ENCODE assay signal across 23 cellular contexts in genomic region chr6:125587624-125588023, GRCh38.
"Had no signal": no experiment of that assay in that cellular context is flagged by ENCODE, and none has a peak within 500 bp of the region (broad histone marks: within the 10 kb centered on the region; RNA-seq: fewer than 3 reads in every experiment).

No MANE protein-coding gene starts in this region.

- DNase-seq: activated CD4-positive, alpha-beta T cell treated with anti-CD3 and anti-CD28 coated beads for 4 hours; activated CD4-positive, alpha-beta T cell treated with anti-CD3 and anti-CD28 coated beads, Interleukin-2, amount 50 U/mL, for 48 hours; activated CD4-positive, CD25-positive, alpha-beta regulatory T cell; activated CD8-positive, alpha-beta memory T cell treated with anti-CD3 and anti-CD28 coated beads, Interleukin-2, amount 50 U/mL, for 48 hours; activated naive CD4-positive, alpha-beta T cell treated with anti-CD3 and anti-CD28 coated beads for 36 hours; activated naive CD8-positive, alpha-beta T cell treated with anti-CD3 and anti-CD28 coated beads, Interleukin-2, amount 10 ng/mL, durations not matched to agents 7 days and 5 days; activated T-cell treated with anti-CD3 and anti-CD28 coated beads, Interleukin-2, amount 50 U/mL, for 48 hours; amniotic stem cell; effector CD8-positive, alpha-beta T cell; kidney; left lung; natural killer cell; ovary; spleen; stimulated activated CD4-positive, alpha-beta T cell treated with anti-CD3 and anti-CD28 coated beads, Interleukin-4, amount 100 ng/mL, for 1 hour; stimulated activated naive CD4-positive, alpha-beta T cell treated with Interleukin-2 at 50 U/mL for 16 hours; T-helper 1 cell; upper lobe of right lung had no signal

- H3K27ac ChIP-seq: esophagus muscularis mucosa, left lung, neutrophil, ovary, prostate gland, thoracic aorta, upper lobe of right lung had no signal

- H3K4me1 ChIP-seq: left lung, prostate gland, spleen, upper lobe of right lung had no signal

- H3K4me3 ChIP-seq: esophagus muscularis mucosa, left lung, ovary, prostate gland, spleen, thoracic aorta, upper lobe of right lung had no signal

- H3K9me3 Mint-ChIP-seq: activated naive CD4-positive, alpha-beta T cell treated with anti-CD3 and anti-CD28 coated beads for 36 hours; activated naive CD8-positive, alpha-beta T cell treated with anti-CD3 and anti-CD28 coated beads, Interleukin-2, amount 10 ng/mL, durations not matched to agents 7 days and 5 days; mesothelial cell of epicardium; natural killer cell had no signal

- H3K9me3 ChIP-seq: esophagus muscularis mucosa, left lung, neutrophil, ovary, prostate gland, spleen, thoracic aorta, upper lobe of right lung had no signal

- H3K4me3 Mint-ChIP-seq: activated naive CD4-positive, alpha-beta T cell treated with anti-CD3 and anti-CD28 coated beads for 36 hours; activated naive CD8-positive, alpha-beta T cell treated with anti-CD3 and anti-CD28 coated beads, Interleukin-2, amount 10 ng/mL, durations not matched to agents 7 days and 5 days; mesothelial cell of epicardium; natural killer cell had no signal

- H3K4me1 Mint-ChIP-seq: activated naive CD8-positive, alpha-beta T cell treated with anti-CD3 and anti-CD28 coated beads, Interleukin-2, amount 10 ng/mL, durations not matched to agents 7 days and 5 days; natural killer cell had no signal

- H3K36me3 ChIP-seq: esophagus muscularis mucosa, left lung, neutrophil, ovary, prostate gland, spleen, thoracic aorta, upper lobe of right lung had no signal

- H3K27me3 ChIP-seq: neutrophil, ovary, upper lobe of right lung had no signal

- H3K36me3 Mint-ChIP-seq: activated naive CD8-positive, alpha-beta T cell treated with anti-CD3 and anti-CD28 coated beads, Interleukin-2, amount 10 ng/mL, durations not matched to agents 7 days and 5 days; mesothelial cell of epicardium; natural killer cell had no signal

- H3K27ac Mint-ChIP-seq: activated naive CD4-positive, alpha-beta T cell treated with anti-CD3 and anti-CD28 coated beads for 36 hours; activated naive CD8-positive, alpha-beta T cell treated with anti-CD3 and anti-CD28 coated beads, Interleukin-2, amount 10 ng/mL, durations not matched to agents 7 days and 5 days; mesothelial cell of epicardium; natural killer cell had no signal
